Comparison of ENCODE assay signal across 1 cellular context in genomic region chr3:60552581-60552980, GRCh38.
TF ChIP-seq lines count a peak whose summit lies in the region.

No MANE protein-coding gene starts in this region.

TF ChIP-seq in SK-N-SH, 30 proteins besides CTCF, POLR2A, EP300 and RAD21 (continued from another document):
- no peak for TF ChIP-seq USF2 (IDR thresholded peaks at IDR 0.05; ENCODE audit: borderline replicate concordance, low read depth, low read length)
